Comparison of ENCODE assay signal across 6 cellular contexts in genomic region chr12:57765698-57766463, GRCh38. TPM values are rescaled to one million over a fixed set of nuclear protein-coding genes. Genes with fewer than 3 reads are reported as not detected.
A peak's percentile ranks its signal among the peaks of the same experiment; 100 is the strongest.
DNase-seq lines count a peak whose midpoint lies in the region; ATAC-seq and TF ChIP-seq lines count a peak whose summit lies in the region.

No MANE protein-coding gene starts in this region.

- POLR2A ChIA-PET in Caco-2 (lab: Charles Lee), result interaction anchor here (0.6 to 1.0 kb wide), 2 partner anchors 9 to 10 kb away, joined by 3 read pairs; no protein-coding TSS in a partner anchor
- POLR2A ChIA-PET in WTC11 (lab: Charles Lee), result interaction anchor here (0.7 to 1.3 kb wide), 3 partner anchors 9 to 162 kb away, joined by 3 to 7 read pairs (median 6); no protein-coding TSS in a partner anchor

- 5% methylated on average over 17 of the region's 40 CpGs for WGBS in right lobe of liver (ENCODE audit: insufficient coverage, low coverage, low lambda C conversion rate, missing lambda C conversion rate)

- ATAC-seq in WTC11, result peak; percentile 3
- peak; percentile 35 to 55 (median 51) for ATAC-seq in right lobe of liver
- ATAC-seq in GM21529 (IDR thresholded peaks at IDR 0.05; ENCODE audit: unreplicated experiment), result no peak

- peak in 1 of 2 experiments; percentile 24 for DNase-seq in Caco-2
- no peak for DNase-seq in WTC11 (ENCODE audit: low spot score)
- DNase-seq in right lobe of liver, result no peak
- DNase-seq in AG08396 (ENCODE audit: low spot score), result no peak
- no peak for DNase-seq in NCI-H2196 treated with DMSO at 0.1 percent for 48 hours (lab: John Stamatoyannopoulos, UW; ENCODE audit: unreplicated experiment)

- TF ChIP-seq CTCF in Caco-2 (IDR thresholded peaks at IDR 0.05; ENCODE audit: insufficient read depth in 1 of 2, low read depth in 1 of 2, low read length in 1 of 2, severe bottlenecking in 1 of 2, unreplicated experiment in 1 of 2), result no peak
- no peak for TF ChIP-seq CTCF in WTC11 (IDR thresholded peaks at IDR 0.05)
- TF ChIP-seq CTCF in right lobe of liver (IDR thresholded peaks at IDR 0.05), result no peak

- TF ChIP-seq POLR2A in right lobe of liver (IDR thresholded peaks at IDR 0.05), result no peak

- H3K4me3 ChIP-seq in Caco-2 (ENCODE audit: low read depth, low read length) (peak overlapping the region; percentile 57), right lobe of liver (peak overlapping the region in 1 of 3 donors; percentile 26)

- BruUV-seq in Caco-2 (replicated peaks; lab: Mats Ljungman, UMichigan), result no TSS peak

- H3K27me3 Mint-ChIP-seq in Caco-2 (ENCODE audit: insufficient read depth, unreplicated experiment) (no peaks in the 10 kb centered on the region), WTC11 (ENCODE audit: low read depth) (peaks cover 74% of the 10 kb centered on the region)

- peak overlapping the region; percentile 90 for H3K4me3 Mint-ChIP-seq in Caco-2 (ENCODE audit: unreplicated experiment)
- H3K4me3 Mint-ChIP-seq in WTC11, result peak overlapping the region; percentile 74

- H3K36me3 ChIP-seq in Caco-2 (ENCODE audit: control insufficient read depth, insufficient read depth, low read length) (peaks cover 3% of the 10 kb centered on the region), right lobe of liver (no peaks in the 10 kb centered on the region)

- CTCF ChIA-PET in Caco-2 (lab: Charles Lee), result interaction anchor here (1.0 to 1.6 kb wide), 2 partner anchors 9 to 10 kb away, joined by 8 read pairs; no protein-coding TSS in a partner anchor
- CTCF ChIA-PET in WTC11 (lab: Charles Lee), result interaction anchor here (0.7 to 5.3 kb wide), 10 partner anchors 9 to 182 kb away, joined by 3 to 80 read pairs (median 4); partner anchors contain the start of genes ARHGEF25, AVIL and B4GALNT1

- intact Hi-C loops in Caco-2 (cut with micrococcal nuclease; ENCODE audit: unreplicated experiment), result loop anchor here (2.0 kb wide), 1 partner anchor 13 kb away; the partner anchor contains the start of gene CDK4
- intact Hi-C loops in right lobe of liver (cut with DNase I), result no loop called here

- no peaks in the 10 kb centered on the region for H3K9me3 ChIP-seq in Caco-2
- H3K9me3 ChIP-seq in right lobe of liver, result no peaks in the 10 kb centered on the region

- H3K9me3 Mint-ChIP-seq in Caco-2 (ENCODE audit: unreplicated experiment), result no peaks in the 10 kb centered on the region
- no peaks in the 10 kb centered on the region for H3K9me3 Mint-ChIP-seq in WTC11

- H3K4me1 Mint-ChIP-seq in Caco-2 (ENCODE audit: low read depth, unreplicated experiment) (peaks cover 14% of the 10 kb centered on the region), WTC11 (peaks cover 33% of the 10 kb centered on the region)

- peak overlapping the region; percentile 54 for H3K27ac Mint-ChIP-seq in Caco-2 (ENCODE audit: unreplicated experiment)
- no peak overlapping the region for H3K27ac Mint-ChIP-seq in WTC11

- H3K27me3 ChIP-seq in Caco-2 (replicated peaks; ENCODE audit: control insufficient read depth, insufficient read depth, low read length) (no peaks in the 10 kb centered on the region), right lobe of liver (peaks cover 4 to 9% of the 10 kb centered on the region in 2 donors)

- H3K36me3 Mint-ChIP-seq in Caco-2 (ENCODE audit: insufficient read depth, unreplicated experiment) (peaks cover 14% of the 10 kb centered on the region), WTC11 (peaks cover 23% of the 10 kb centered on the region)

- H3K4me1 ChIP-seq in Caco-2 (peaks cover 12% of the 10 kb centered on the region; the same call in 1 of the 2 replicates), right lobe of liver (peaks cover 0 to 16% (median 2%) of the 10 kb centered on the region in 4 donors)

- no peak overlapping the region for H3K27ac ChIP-seq in right lobe of liver

TF ChIP-seq in WTC11, 78 proteins besides CTCF, POLR2A, EP300 and RAD21:
- TF ChIP-seq IRF1 (CRISPR knock-in tag; IDR thresholded peaks at IDR 0.05) (0 out of 2 replicates have a peak, but pooled peaks have one; percentile 17), PRRX2 (CRISPR knock-in tag; IDR thresholded peaks at IDR 0.05) (0 out of 2 replicates have a peak, but pooled peaks have one; percentile 57), HMGXB4 (CRISPR knock-in tag; IDR thresholded peaks at IDR 0.05) (no peak), GRHL2 (CRISPR knock-in tag; IDR thresholded peaks at IDR 0.05; ENCODE audit: insufficient replicate concordance, severe bottlenecking) (no peak), ERG (CRISPR knock-in tag; IDR thresholded peaks at IDR 0.05) (0 out of 2 replicates have a peak, but pooled peaks have one; percentile 62), ZNF317 (CRISPR knock-in tag; IDR thresholded peaks at IDR 0.05; ENCODE audit: borderline replicate concordance, low read depth) (no peak), EMX1 (CRISPR knock-in tag; IDR thresholded peaks at IDR 0.05) (peak; percentile 61; the same call in 1 of the 2 replicates), SP1 (CRISPR knock-in tag; conservative IDR thresholded peaks at IDR 0.05) (no peak)

RNA-seq across cellular contexts. Expression of gene CYP27B1, which starts 1.0 kb away (rescaled TPM):
- 6.9 and 7.1 TPM in 2 replicates for total RNA-seq in Caco-2 (2022)
- total RNA-seq in WTC11 (2021), result 2.1 to 3.2 TPM (median 2.8 TPM) in 3 replicates
- total RNA-seq in right lobe of liver, result 1 to 10 TPM in 3 of 6 experiments, under 1 TPM in 3; 0.25 to 1.4 (median 0.81) TPM

RNA-seq across cellular contexts. Expression of gene METTL1, which starts 6.0 kb away (rescaled TPM):
- total RNA-seq in Caco-2 (2022) (34.1 and 37.8 TPM in 2 replicates), WTC11 (2021) (25.5 to 31.7 TPM (median 28.6 TPM) in 3 replicates), right lobe of liver (10 to 100 TPM in 5 of 6 experiments, 1 to 10 TPM in 1; 9.7 to 13.6 (median 10.3) TPM)

RNA-seq across cellular contexts. Expression of gene EEF1AKMT3, which starts 6.5 kb away (rescaled TPM):
- 5.0 and 6.7 TPM in 2 replicates for total RNA-seq in Caco-2 (2022)
- total RNA-seq in WTC11 (2021), result 3.2 to 3.8 TPM (median 3.3 TPM) in 3 replicates
- 1 to 10 TPM; 3.2 to 5.5 (median 3.7) TPM for total RNA-seq in right lobe of liver

RNA-seq across cellular contexts. Expression of gene MARCHF9, which starts 11.0 kb away (rescaled TPM):
- 11.0 and 12.0 TPM in 2 replicates for total RNA-seq in Caco-2 (2022)
- total RNA-seq in WTC11 (2021), result 6.2 to 9.6 TPM (median 9.2 TPM) in 3 replicates
- total RNA-seq in right lobe of liver, result 1 to 10 TPM; 2.1 to 3.9 (median 3.3) TPM

RNA-seq across cellular contexts. Expression of gene CDK4, which starts 13.8 kb away (rescaled TPM):
- 205 and 210 TPM in 2 replicates for total RNA-seq in Caco-2 (2022)
- total RNA-seq in WTC11 (2021), result 125 to 152 TPM (median 145 TPM) in 3 replicates
- 10 to 100 TPM; 23.3 to 47.3 (median 31.8) TPM for total RNA-seq in right lobe of liver
